ENCODE assay signal across 21 cellular contexts in genomic region chr13:95716231-95716630, GRCh38.
"Had no signal": no experiment of that assay in that cellular context is flagged by ENCODE, and none has a peak within 500 bp of the region (broad histone marks: within the 10 kb centered on the region; RNA-seq: fewer than 3 reads in every experiment).

No MANE protein-coding gene starts in this region.

- DNase-seq: effector memory CD8-positive, alpha-beta T cell; esophagus squamous epithelium; foreskin fibroblast; glutamatergic neuron; left colon; left ventricle myocardium superior; mesenchymal stem cell; midbrain; psoas muscle; retina; stimulated activated CD4-positive, alpha-beta T cell treated with anti-CD3 and anti-CD28 coated beads, Interleukin-2, amount 100 ng/mL, for 24 hours; stimulated activated CD4-positive, alpha-beta T cell treated with anti-CD3 and anti-CD28 coated beads, Interleukin-4, amount 100 ng/mL, for 4 hours; stimulated activated naive B cell treated with anti-CD40 and anti-IgM and Interleukin-4, amounts not matched to agents 10 μg/mL and 1 μg/mL and 100 μg/mL, for 72 hours; stimulated activated naive CD8-positive, alpha-beta T cell treated with anti-CD3 and anti-CD28 coated beads, Interleukin-15, amount 100 ng/mL, for 72 hours; testis had no signal

- H3K4me3 ChIP-seq: esophagus squamous epithelium, gastroesophageal sphincter, lung, psoas muscle, testis, tibial nerve had no signal

- H3K4me1 ChIP-seq: esophagus squamous epithelium, gastroesophageal sphincter, psoas muscle, testis, tibial nerve had no signal

- FAIRE-seq: colon had no signal

- H3K27me3 ChIP-seq: esophagus squamous epithelium, gastroesophageal sphincter, testis, tibial nerve had no signal

- ATAC-seq: effector memory CD8-positive, alpha-beta T cell; gastroesophageal sphincter; left colon; left ventricle myocardium superior; natural killer cell treated with Interleukin-12 subunit alpha and Interleukin-12 subunit beta and Interleukin-15 and Interleukin-18, amount 100 ng/mL, for 72 hours; psoas muscle; sciatic nerve; stimulated activated naive B cell treated with anti-CD40 and anti-IgM and Interleukin-4, amounts not matched to agents 10 μg/mL and 1 μg/mL and 100 μg/mL, for 72 hours; stimulated activated naive CD8-positive, alpha-beta T cell treated with anti-CD3 and anti-CD28 coated beads, Interleukin-15, amount 100 ng/mL, for 72 hours had no signal

- H3K27ac ChIP-seq: esophagus squamous epithelium, gastroesophageal sphincter, psoas muscle, testis, tibial nerve had no signal

- H3K9me3 ChIP-seq: esophagus squamous epithelium, testis had no signal
